12 cellular contexts compared by ENCODE assay signal in genomic region chr6:36357872-36358234, GRCh38. TPM values are rescaled to one million over a fixed set of nuclear protein-coding genes. Genes with fewer than 3 reads are reported as not detected.
DNase-seq lines count a peak whose midpoint lies in the region; ATAC-seq and TF ChIP-seq lines count a peak whose summit lies in the region.
"Had no signal": no experiment of that assay in that cellular context is flagged by ENCODE, and none has a peak within 500 bp of the region (broad histone marks: within the 10 kb centered on the region; RNA-seq: fewer than 3 reads in every experiment).

No MANE protein-coding gene starts in this region.

- intact Hi-C loops in colonic mucosa (cut with DNase I) (loop anchor here (5.0 to 10.0 kb wide), 2 partner anchors 56 to 333 kb away; partner anchors contain the start of genes MAPK14 and SLC26A8), spleen (cut with DNase I; ENCODE audit: low total_unique reads) (loop anchor here (10.0 kb wide), 1 partner anchor 233 kb away; no protein-coding TSS in a partner anchor)

- H3K9ac ChIP-seq in colonic mucosa (ENCODE audit: low read depth in 2 of 2, low read length in 2 of 2): no peak overlapping the region

- no peak for TF ChIP-seq POLR2A in spleen (IDR thresholded peaks at IDR 0.05)

- H3K4me1 ChIP-seq in colonic mucosa: no peaks in the 10 kb centered on the region
- peaks cover 0 to 33% (median 22%) of the 10 kb centered on the region in 6 donors for H3K4me1 ChIP-seq in spleen

- H3K9me3 ChIP-seq in colonic mucosa: no peaks in the 10 kb centered on the region
- H3K9me3 ChIP-seq in spleen: no peaks in the 10 kb centered on the region
- no peaks in the 10 kb centered on the region for H3K9me3 ChIP-seq in MG63

- no peak for TF ChIP-seq CTCF in colonic mucosa (IDR thresholded peaks at IDR 0.05)
- no peak for TF ChIP-seq CTCF in spleen (IDR thresholded peaks at IDR 0.05 in 8 of 11, conservative IDR thresholded peaks at IDR 0.05 in 3 of 11)

- no peak overlapping the region for H3K4me3 ChIP-seq in colonic mucosa
- H3K4me3 ChIP-seq in spleen: no peak overlapping the region
- no peak overlapping the region for H3K4me3 ChIP-seq in MG63

- WGBS in spleen, 5 donors: 69 to 81% (median 78%) methylated on average over 3 of the region's 3 CpGs

- H3K27me3 ChIP-seq in colonic mucosa (no peaks in the 10 kb centered on the region), spleen (replicated peaks in 1 of 7) (peaks cover 0 to 29% (median 0%) of the 10 kb centered on the region in 7 donors), MG63 (no peaks in the 10 kb centered on the region)

- ATAC-seq in HG03108 (IDR thresholded peaks at IDR 0.05; ENCODE audit: unreplicated experiment): peak; percentile 42

- H3K27ac ChIP-seq in colonic mucosa (peak overlapping the region; percentile 1), spleen (peak overlapping the region in 5 of 8 donors; percentile 24 to 54 (median 41))
- H3K27ac ChIP-seq: 22Rv1 had no signal

- H3K36me3 ChIP-seq in colonic mucosa: no peaks in the 10 kb centered on the region
- peaks cover 0 to 4% (median 0%) of the 10 kb centered on the region in 6 donors for H3K36me3 ChIP-seq in spleen
- no peaks in the 10 kb centered on the region for H3K36me3 ChIP-seq in MG63

- peak; percentile 17 for DNase-seq in NOMO-1 treated with DMSO at 0.1 percent for 48 hours (lab: John Stamatoyannopoulos, UW; ENCODE audit: unreplicated experiment)
- DNase-seq in NOMO-1 treated with dmso at 0.1 percent for 144 hours (lab: John Stamatoyannopoulos, UW; ENCODE audit: unreplicated experiment): no peak
- DNase-seq in colonic mucosa: no peak
- DNase-seq in spleen: no peak
- no peak for DNase-seq in MG63
- no peak for DNase-seq in NCI-H1930 (lab: John Stamatoyannopoulos, UW)
- DNase-seq in Kasumi-1 (lab: John Stamatoyannopoulos, UW): no peak
- DNase-seq: activated CD4-positive, CD25-positive, alpha-beta regulatory T cell treated with anti-CD3 and anti-CD28 coated beads, Interleukin-2, amount 50 U/mL, for 72 hours; activated naive CD4-positive, alpha-beta T cell treated with anti-CD3 and anti-CD28 coated beads, Interleukin-2, amount 10 ng/mL, durations not matched to agents 7 days and 5 days; trophoblast cell had no signal

RNA-seq across cellular contexts. Expression of gene BNIP5, which starts 21.2 kb away (rescaled TPM):
- total RNA-seq in colonic mucosa (1 to 10 TPM; 4.7 to 7.8 TPM), spleen (not detected)
- polyA plus RNA-seq in spleen: under 1 TPM in 1 of 3 donors, not detected in 2; 0.05 TPM
- not detected in 2 replicates for total RNA-seq in MG63 (2014; rRNA removed; shearing (Covaris generic); ENCODE audit: low replicate concordance)

RNA-seq across cellular contexts. Expression of gene ETV7, which starts 29.6 kb away (rescaled TPM):
- total RNA-seq in colonic mucosa: 1 to 10 TPM; 2.9 to 4.5 TPM
- 1 to 10 TPM in 6 of 7 donors, under 1 TPM in 1; 0.51 to 3.2 (median 1.9) TPM for total RNA-seq in spleen
- 1 to 10 TPM; 1.6 to 4.5 (median 2.1) TPM for polyA plus RNA-seq in spleen
- total RNA-seq in MG63 (2014; rRNA removed; shearing (Covaris generic); ENCODE audit: low replicate concordance): 0.82 TPM in 1 of 2 replicates, not detected in the other
